27 cellular contexts compared by ENCODE assay signal in the genomic region with DNA sequence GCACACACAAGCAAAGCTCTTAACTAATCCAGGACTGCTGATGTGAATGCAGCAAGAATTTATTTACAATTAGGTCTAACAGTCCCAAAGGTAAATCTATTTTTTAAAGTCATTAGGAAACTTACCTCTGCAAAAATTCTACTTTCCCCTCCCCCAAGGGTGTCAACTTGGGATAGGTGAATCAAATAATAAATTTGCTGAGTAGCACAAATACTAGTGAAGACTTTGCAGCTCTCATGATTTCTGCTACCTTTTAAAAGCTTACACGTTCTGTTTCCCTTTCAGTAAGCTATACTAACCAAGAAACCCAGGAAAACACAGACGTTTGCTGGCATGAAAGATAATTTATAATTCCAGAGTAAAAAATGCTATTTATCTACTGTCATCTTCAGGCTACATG.
"Had no signal": no experiment of that assay in that cellular context is flagged by ENCODE, and none has a peak within 500 bp of the region (broad histone marks: within the 10 kb centered on the region; RNA-seq: fewer than 3 reads in every experiment).

No MANE protein-coding gene starts in this region.

- H3K36me3 ChIP-seq: stomach, suprapubic skin, thoracic aorta, thyroid gland, tibial artery, tibial nerve, transverse colon, upper lobe of left lung, upper lobe of right lung, uterus, vagina had no signal

- H3K27me3 ChIP-seq: stomach, suprapubic skin, testis, thyroid gland, tibial artery, tibial nerve, transverse colon, upper lobe of left lung, upper lobe of right lung, uterus, vagina had no signal

- H3K27ac ChIP-seq: stomach, suprapubic skin, testis, thoracic aorta, thyroid gland, tibial artery, tibial nerve, transverse colon, upper lobe of left lung, upper lobe of right lung, uterus, vagina had no signal

- DNase-seq: stimulated activated CD4-positive, alpha-beta T cell treated with anti-CD3 and anti-CD28 coated beads, Interleukin-2, amount 100 ng/mL, for 48 hours; stimulated activated CD4-positive, alpha-beta T cell treated with anti-CD3 and anti-CD28 coated beads, Interleukin-4, amount 100 ng/mL, for 1 hour; stimulated activated CD4-positive, alpha-beta T cell treated with anti-CD3 and anti-CD28 coated beads, Interleukin-4, amount 100 ng/mL, for 24 hours; stimulated activated CD4-positive, alpha-beta T cell treated with anti-CD3 and anti-CD28 coated beads, Interleukin-4, amount 100 ng/mL, for 4 hours; stimulated activated CD8-positive, alpha-beta memory T cell treated with anti-CD3 and anti-CD28 coated beads, Interleukin-4, amount 100 ng/mL, for 48 hours; stimulated activated naive B cell treated with anti-CD40 and anti-IgM and Interleukin-4, amounts not matched to agents 10 μg/mL and 1 μg/mL and 100 μg/mL, for 72 hours; stimulated activated naive CD4-positive, alpha-beta T cell; stimulated activated naive CD4-positive, alpha-beta T cell treated with Interleukin-2 at 50 U/mL for 16 hours; stimulated activated naive CD8-positive, alpha-beta T cell treated with anti-CD3 and anti-CD28 coated beads, Interleukin-15, amount 100 ng/mL, for 72 hours; stimulated activated naive CD8-positive, alpha-beta T cell treated with anti-CD3 and anti-CD28 coated beads, Interleukin-15, Interleukin-2, amounts not matched to agents 100 U/mL and 50 U/mL, for 24 hours; stomach; substantia nigra; testis; thyroid gland; tibial artery; transverse colon; trophoblast cell; upper lobe of left lung; upper lobe of right lung; uterus had no signal

- H3K4me3 ChIP-seq: stomach, suprapubic skin, testis, thoracic aorta, thyroid gland, tibial artery, tibial nerve, transverse colon, upper lobe of left lung, upper lobe of right lung, uterus, vagina had no signal

- FAIRE-seq: urothelium cell line had no signal

- H3K4me1 ChIP-seq: stomach, suprapubic skin, testis, thyroid gland, tibial artery, tibial nerve, transverse colon, upper lobe of left lung, upper lobe of right lung, uterus, vagina had no signal

- ATAC-seq: stimulated activated effector memory CD8-positive, alpha-beta T cell treated with anti-CD3 and anti-CD28 coated beads, Interleukin-12 subunit alpha, Interleukin-12 subunit beta, amount 100 ng/mL, for 72 hours; stimulated activated memory B cell treated with anti-CD40 and anti-IgM and Interleukin-4, amounts not matched to agents 10 μg/mL and 1 μg/mL and 100 μg/mL, for 72 hours; stimulated activated naive B cell treated with anti-CD40 and anti-IgM and Interleukin-4, amounts not matched to agents 10 μg/mL and 1 μg/mL and 100 μg/mL, for 72 hours; stimulated activated naive CD8-positive, alpha-beta T cell treated with anti-CD3 and anti-CD28 coated beads, Interleukin-15, amount 100 ng/mL, for 72 hours; stimulated activated naive CD8-positive, alpha-beta T cell treated with anti-CD3 and anti-CD28 coated beads, Interleukin-15, Interleukin-2, amounts not matched to agents 100 U/mL and 50 U/mL, for 24 hours; upper lobe of right lung had no signal

- H3K9me3 ChIP-seq: testis, thoracic aorta, thyroid gland, transverse colon, upper lobe of right lung, uterus, vagina had no signal
